ENCODE assay signal across 8 cellular contexts in genomic region chr7:23469150-23469960, GRCh38. TPM values are rescaled to one million over a fixed set of nuclear protein-coding genes. Genes with fewer than 3 reads are reported as not detected.
DNase-seq lines count a peak whose midpoint lies in the region; ATAC-seq and TF ChIP-seq lines count a peak whose summit lies in the region.

No MANE protein-coding gene starts in this region.

- peak overlapping the region; percentile 72 for H3K4me3 ChIP-seq in fibroblast of pulmonary artery (replicated peaks; ENCODE audit: low read depth, low read length)
- peak overlapping the region; percentile 58 for H3K4me3 ChIP-seq in psoas muscle

- no peaks in the 10 kb centered on the region for H3K9me3 ChIP-seq in psoas muscle

- peak in 3 of 4 donors; percentile 38 to 64 (median 49) for ATAC-seq in psoas muscle
- ATAC-seq in HG02870 (IDR thresholded peaks at IDR 0.05; ENCODE audit: unreplicated experiment): no peak
- no peak for ATAC-seq in GM19395 (IDR thresholded peaks at IDR 0.05; ENCODE audit: unreplicated experiment)

- CTCF ChIA-PET in GM10248 (lab: Yijun Ruan, JAX): interaction anchor here (0.8 to 1.3 kb wide), 4 partner anchors 14 to 48 kb away, joined by 3 read pairs; no protein-coding TSS in a partner anchor
- CTCF ChIA-PET in activated CD4-positive, alpha-beta memory T cell treated with anti-CD3 and anti-CD28 coated beads, Interleukin-2, amount 10 ng/mL, durations not matched to agents 7 days and 5 days (lab: Charles Lee): interaction anchor here (1.6 kb wide), 1 partner anchor 196 kb away, joined by 6 read pairs; no protein-coding TSS in a partner anchor

- intact Hi-C loops in psoas muscle (cut with DNase I): no loop called here

- peaks cover 41% of the 10 kb centered on the region for H3K4me1 Mint-ChIP-seq in activated CD4-positive, alpha-beta memory T cell treated with anti-CD3 and anti-CD28 coated beads, Interleukin-2, amount 10 ng/mL, durations not matched to agents 7 days and 5 days

- H3K4me1 ChIP-seq in psoas muscle: peaks cover 22% of the 10 kb centered on the region

- no peaks in the 10 kb centered on the region for H3K36me3 ChIP-seq in psoas muscle (ENCODE audit: insufficient read depth in 1 of 2, low read depth in 1 of 2)

- peaks cover 74% of the 10 kb centered on the region for H3K27me3 Mint-ChIP-seq in activated CD4-positive, alpha-beta memory T cell treated with anti-CD3 and anti-CD28 coated beads, Interleukin-2, amount 10 ng/mL, durations not matched to agents 7 days and 5 days

- H3K36me3 Mint-ChIP-seq in activated CD4-positive, alpha-beta memory T cell treated with anti-CD3 and anti-CD28 coated beads, Interleukin-2, amount 10 ng/mL, durations not matched to agents 7 days and 5 days (ENCODE audit: low read depth): peaks cover under 1% of the 10 kb centered on the region

- no peak overlapping the region for H3K27ac ChIP-seq in psoas muscle

- H3K4me3 Mint-ChIP-seq in activated CD4-positive, alpha-beta memory T cell treated with anti-CD3 and anti-CD28 coated beads, Interleukin-2, amount 10 ng/mL, durations not matched to agents 7 days and 5 days: peak overlapping the region; percentile 39

- TF ChIP-seq CTCF in GM10248 (IDR thresholded peaks at IDR 0.05; ENCODE audit: control extremely low read depth, extremely low read depth, low read depth, missing control alignments) (peak; percentile 16), fibroblast of pulmonary artery (IDR thresholded peaks at IDR 0.05; ENCODE audit: low read length, missing control alignments) (no peak), psoas muscle (IDR thresholded peaks at IDR 0.05) (no peak)

- 1 to 2% (median 1%) methylated on average over 47 to 91 of the region's 91 CpGs for WGBS in psoas muscle, 3 donors

- no peaks in the 10 kb centered on the region for H3K9me3 Mint-ChIP-seq in activated CD4-positive, alpha-beta memory T cell treated with anti-CD3 and anti-CD28 coated beads, Interleukin-2, amount 10 ng/mL, durations not matched to agents 7 days and 5 days

- peaks cover 4 to 99% (median 52%) of the 10 kb centered on the region in 3 donors for H3K27me3 ChIP-seq in psoas muscle (ENCODE audit: insufficient read depth in 3 of 3, low read length in 2 of 3)

- POLR2A ChIA-PET in GM10248 (lab: Yijun Ruan, JAX): interaction anchor here (0.6 kb wide), 1 partner anchor 196 kb away, joined by 5 read pairs; no protein-coding TSS in a partner anchor
- POLR2A ChIA-PET in activated CD4-positive, alpha-beta memory T cell treated with anti-CD3 and anti-CD28 coated beads, Interleukin-2, amount 10 ng/mL, durations not matched to agents 7 days and 5 days (lab: Charles Lee): interaction anchor here (0.9 to 1.2 kb wide), 3 partner anchors 10 to 71 kb away, joined by 3 to 4 read pairs (median 4); no protein-coding TSS in a partner anchor

- DNase-seq in GM10248 (ENCODE audit: extremely low spot score) (peak; percentile 46), HT-29 (ENCODE audit: low spot score) (peak; percentile 54), fibroblast of pulmonary artery (ENCODE audit: low read depth) (no peak), psoas muscle (no peak), H4 (ENCODE audit: low spot score) (no peak)
- peak; percentile 31 for DNase-seq in activated CD4-positive, alpha-beta memory T cell treated with anti-CD3 and anti-CD28 coated beads, Interleukin-2, amount 10 ng/mL, durations not matched to agents 7 days and 5 days

- no peak overlapping the region for H3K27ac Mint-ChIP-seq in activated CD4-positive, alpha-beta memory T cell treated with anti-CD3 and anti-CD28 coated beads, Interleukin-2, amount 10 ng/mL, durations not matched to agents 7 days and 5 days

RNA-seq across cellular contexts. Expression of gene IGF2BP3, which starts 0.9 kb away (rescaled TPM):
- total RNA-seq in HT-29 (2014; rRNA removed; shearing (Covaris generic)): 30.0 and 44.0 TPM in 2 replicates
- under 1 TPM; 0.48 to 0.68 TPM for total RNA-seq in activated CD4-positive, alpha-beta memory T cell treated with anti-CD3 and anti-CD28 coated beads, Interleukin-2, amount 10 ng/mL, durations not matched to agents 7 days and 5 days
- under 1 TPM; 0.28 to 0.73 (median 0.41) TPM for total RNA-seq in psoas muscle
- under 1 TPM; 0.03 to 0.51 (median 0.03) TPM for polyA plus RNA-seq in psoas muscle
- total RNA-seq in H4 (2014; rRNA removed; shearing (Covaris generic)): 68.8 and 110 TPM in 2 replicates

Comparison
In these comparisons a context has a peak if more than half of its experiments do, and no peak if none do; other contexts are left out.
1. DNase-seq: peak in GM10248 (single experiment), HT-29 (single experiment) and activated CD4-positive, alpha-beta memory T cell treated with anti-CD3 and anti-CD28 coated beads, Interleukin-2, amount 10 ng/mL, durations not matched to agents 7 days and 5 days (single experiment); none in fibroblast of pulmonary artery (single experiment), psoas muscle (0 of 2) and H4 (single experiment).
2. ATAC-seq: peak in psoas muscle (3 of 4); none in HG02870 (single experiment) and GM19395 (single experiment).
3. RNA of gene IGF2BP3, which starts 0.9 kb away (total RNA-seq): 68.8 to 110 TPM in H4 and 30.0 to 44.0 TPM in HT-29; 0.48 to 0.68 TPM in activated CD4-positive, alpha-beta memory T cell treated with anti-CD3 and anti-CD28 coated beads, Interleukin-2, amount 10 ng/mL, durations not matched to agents 7 days and 5 days and 0.28 to 0.73 TPM in psoas muscle; every median in the first group is over 10 times any median in the second.